Comparison of ENCODE assay signal across 16 cellular contexts in the genomic region with DNA sequence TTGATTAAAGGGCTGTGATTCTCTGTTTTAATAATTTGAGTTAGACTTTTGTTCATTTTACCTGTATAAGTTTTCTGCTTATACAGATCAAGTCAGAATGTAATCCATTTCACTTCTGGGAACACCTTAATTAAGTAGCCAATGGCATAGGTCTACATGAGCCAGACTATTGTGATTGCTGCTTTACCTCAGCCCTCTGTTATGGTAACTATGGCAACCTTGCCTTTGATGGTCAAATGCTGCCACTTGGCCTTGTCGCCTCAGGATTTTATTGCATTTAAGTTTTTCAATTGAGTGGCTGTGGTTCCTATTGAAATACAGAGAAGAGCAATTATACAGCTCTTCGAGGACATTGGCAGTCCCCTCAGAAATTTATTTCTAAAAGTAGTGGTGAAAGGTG.
DNase-seq lines count a peak whose midpoint lies in the region; ATAC-seq and TF ChIP-seq lines count a peak whose summit lies in the region.
"Had no signal": no experiment of that assay in that cellular context is flagged by ENCODE, and none has a peak within 500 bp of the region (broad histone marks: within the 10 kb centered on the region; RNA-seq: fewer than 3 reads in every experiment).

No MANE protein-coding gene starts in this region.

- no peaks in the 10 kb centered on the region for H3K36me3 ChIP-seq in neural cell (ENCODE audit: insufficient read depth, low read length)

- no peak for TF ChIP-seq CTCF in neural cell (IDR thresholded peaks at IDR 0.05; ENCODE audit: poor library complexity, severe bottlenecking)

- DNase-seq in NCI-H1417 (lab: John Stamatoyannopoulos, UW) (peak in 2 of 3 experiments; percentile 28 to 40), NCI-H1417 treated with DMSO at 0.1 percent for 48 hours (lab: John Stamatoyannopoulos, UW) (no peak), NCI-H748 (lab: John Stamatoyannopoulos, UW; ENCODE audit: unreplicated experiment) (peak; percentile 66), iPS DF 19.7 (ENCODE audit: low read depth, low spot score) (peak; percentile 5), RKO (ENCODE audit: low spot score) (no peak), cerebellar cortex (ENCODE audit: low spot score) (no peak)
- DNase-seq: 8988T, GDM1, GM23248, NCI-H1105, NCI-H1930, NCI-H2171 treated with DMSO at 0.1 percent for 48 hours, NCI-H510A, SW 1271 had no signal

- no peaks in the 10 kb centered on the region for H3K9me2 ChIP-seq in neural cell (ENCODE audit: insufficient read depth, low read length)

- H3K9ac ChIP-seq in neural cell (ENCODE audit: low read length): no peak overlapping the region
- H3K9ac ChIP-seq: GM23248 had no signal

- no peak overlapping the region for H3K4me3 ChIP-seq in neural cell (ENCODE audit: low read length)
- H3K4me3 ChIP-seq: GM23248 had no signal

- H3K4me2 ChIP-seq in neural cell (ENCODE audit: low read length): no peak overlapping the region

- ATAC-seq in GM19463 (IDR thresholded peaks at IDR 0.05; ENCODE audit: unreplicated experiment): no peak

- no peak for TF ChIP-seq RAD21 in neural cell (conservative IDR thresholded peaks at IDR 0.05)

- H3K27ac ChIP-seq in neural cell (ENCODE audit: low read length): peak overlapping the region; percentile 17
- H3K27ac ChIP-seq: GM23248 had no signal

- no peaks in the 10 kb centered on the region for H3K27me3 ChIP-seq in neural cell (ENCODE audit: insufficient read depth, low read depth, low read length)

- H3F3A ChIP-seq in neural cell (ENCODE audit: insufficient read depth, low read length, poor library complexity, severe bottlenecking): no peaks in the 10 kb centered on the region

- H2AFZ ChIP-seq in neural cell (ENCODE audit: low read depth, low read length): no peak overlapping the region
- H2AFZ ChIP-seq: GM23248 had no signal

- no peaks in the 10 kb centered on the region for H4K20me1 ChIP-seq in neural cell (ENCODE audit: insufficient read depth)

- TF ChIP-seq EP300 in neural cell (conservative IDR thresholded peaks at IDR 0.05; ENCODE audit: poor library complexity, severe bottlenecking): no peak

- H3K9me3 ChIP-seq in neural cell (ENCODE audit: low read length): no peaks in the 10 kb centered on the region

- no peaks in the 10 kb centered on the region for H3K79me2 ChIP-seq in neural cell (replicated peaks; ENCODE audit: insufficient read depth, low read length)

TF ChIP-seq in neural cell, 6 proteins besides CTCF, POLR2A, EP300 and RAD21:
- TF ChIP-seq REST (IDR thresholded peaks at IDR 0.05; ENCODE audit: borderline replicate concordance): no peak

Comparison
In these comparisons a context has a peak if more than half of its experiments do, and no peak if none do; other contexts are left out.
1. DNase-seq: peak in NCI-H1417 (2 of 3), NCI-H748 (single experiment) and iPS DF 19.7 (single experiment); none in NCI-H1417 treated with DMSO at 0.1 percent for 48 hours (single experiment), RKO (single experiment) and cerebellar cortex (single experiment).